1 cellular context compared by ENCODE assay signal in the genomic region with DNA sequence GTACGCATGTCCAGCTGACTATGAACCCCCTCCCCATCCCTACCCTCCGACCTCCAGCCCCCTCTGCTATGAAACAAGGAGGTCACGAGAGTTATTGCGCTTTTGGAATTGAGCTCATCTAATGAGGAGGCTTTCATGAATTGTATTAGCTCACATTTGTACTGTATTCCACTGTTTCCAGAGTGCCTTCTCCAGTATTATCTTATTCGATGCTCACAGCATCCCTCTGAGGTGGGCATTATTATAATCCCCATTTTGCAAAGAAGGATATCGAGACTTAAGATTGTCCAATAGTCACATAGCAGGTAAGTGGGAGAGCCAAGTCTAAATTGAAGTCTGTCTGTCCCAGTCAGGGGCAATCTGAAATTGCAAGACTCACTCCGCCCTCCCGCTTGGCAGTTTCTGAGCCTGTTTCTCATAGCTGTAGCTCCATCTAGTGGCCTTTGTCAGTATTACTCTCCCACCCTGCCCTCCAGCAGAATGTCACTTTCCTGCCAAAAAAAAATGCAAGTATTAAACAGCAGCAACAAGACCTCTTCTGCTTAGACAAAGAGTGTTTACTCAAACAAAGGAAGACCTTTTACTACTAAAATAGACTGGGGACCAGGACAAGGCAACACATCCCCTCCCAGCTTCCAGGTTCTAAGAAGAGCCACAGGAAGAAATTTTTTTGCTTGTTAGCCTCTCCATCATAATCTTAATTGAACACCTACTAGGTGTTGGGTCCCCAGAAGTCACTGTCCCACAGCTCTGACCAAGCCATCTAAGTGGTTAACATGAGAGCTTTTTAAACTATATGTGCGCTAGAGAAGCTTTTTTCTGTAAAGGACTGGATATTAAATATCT.
TF ChIP-seq lines count a peak whose summit lies in the region.

No MANE protein-coding gene starts in this region.

TF ChIP-seq in K562, 482 proteins besides CTCF, POLR2A, EP300 and RAD21 (continued from another document):
- TF ChIP-seq THRB (CRISPR knock-in tag; conservative IDR thresholded peaks at IDR 0.05) (no peak), RB1 (IDR thresholded peaks at IDR 0.05; ENCODE audit: low read depth) (peak; percentile 68; the same call in 1 of the 2 replicates), DEAF1 (CRISPR knock-in tag; IDR thresholded peaks at IDR 0.05) (peak; percentile 33; the same call in 1 of the 2 replicates), ZEB2 (IDR thresholded peaks at IDR 0.05) (no peak), SIRT6 (IDR thresholded peaks at IDR 0.05; ENCODE audit: low read depth, low read length) (no peak)
